22 cellular contexts compared by ENCODE assay signal in genomic region chr9:135706288-135706687, GRCh38. TPM values are rescaled to one million over a fixed set of nuclear protein-coding genes. Genes with fewer than 3 reads are reported as not detected.
DNase-seq lines count a peak whose midpoint lies in the region; ATAC-seq and TF ChIP-seq lines count a peak whose summit lies in the region.
"Had no signal": no experiment of that assay in that cellular context is flagged by ENCODE, and none has a peak within 500 bp of the region (broad histone marks: within the 10 kb centered on the region; RNA-seq: fewer than 3 reads in every experiment).

No MANE protein-coding gene starts in this region.

- H3F3A ChIP-seq in PC-3 (ENCODE audit: low read length, unreplicated experiment) = no peaks in the 10 kb centered on the region

- H3K4me3 ChIP-seq in spleen (peak overlapping the region in 2 of 8 donors; percentile 47 to 64), PC-3 (ENCODE audit: low read length) (no peak overlapping the region)
- H3K4me3 ChIP-seq: A549; BLaER1 treated with 17β-estradiol and CSF1 and Interleukin-3, amounts not matched to agents 10 nM and 100 nM; GM23338 had no signal

- CTCF ChIA-PET in PC-3 (lab: Charles Lee) = no interaction called here

- H3K27me3 ChIP-seq in spleen (replicated peaks in 1 of 7) (peaks cover 0 to 38% (median 25%) of the 10 kb centered on the region in 7 donors), PC-3 (ENCODE audit: low read length) (peaks cover 8% of the 10 kb centered on the region)
- H3K27me3 ChIP-seq: BE2C; BLaER1 treated with 17β-estradiol and CSF1 and Interleukin-3, amounts not matched to agents 10 nM and 100 nM had no signal

- POLR2A ChIA-PET in PC-3 (lab: Charles Lee; ENCODE audit: unreplicated experiment) = no interaction called here

- WGBS in spleen, 5 donors = 72 to 90% (median 80%) methylated on average over 2 to 9 of the region's 9 CpGs

- H3K36me3 ChIP-seq in spleen (peaks cover 0 to 11% (median 0%) of the 10 kb centered on the region in 6 donors), PC-3 (ENCODE audit: low read depth, low read length) (no peaks in the 10 kb centered on the region)
- H3K36me3 ChIP-seq: BE2C; BLaER1 treated with 17β-estradiol and CSF1 and Interleukin-3, amounts not matched to agents 10 nM and 100 nM had no signal

- H3K4me2 ChIP-seq in PC-3 (ENCODE audit: low read length) = no peak overlapping the region
- H3K4me2 ChIP-seq: A549; BLaER1 treated with 17β-estradiol and CSF1 and Interleukin-3, amounts not matched to agents 10 nM and 100 nM; GM23338 had no signal

- H3K79me2 ChIP-seq in PC-3 (ENCODE audit: low read length) = no peaks in the 10 kb centered on the region

- H2AFZ ChIP-seq in PC-3 (ENCODE audit: low read length) = no peak overlapping the region
- H2AFZ ChIP-seq: GM23338 had no signal

- no peak for TF ChIP-seq POLR2A in spleen (IDR thresholded peaks at IDR 0.05)

- H3K4me1 ChIP-seq in spleen = peaks cover 0 to 90% (median 41%) of the 10 kb centered on the region in 6 donors
- no peaks in the 10 kb centered on the region for H3K4me1 ChIP-seq in PC-3 (ENCODE audit: insufficient read depth, low read length)

- no TSS peak for BruUV-seq in PC-3 (replicated peaks; lab: Mats Ljungman, UMichigan)

- H4K20me1 ChIP-seq in PC-3 (ENCODE audit: low read length) = no peaks in the 10 kb centered on the region

- no peaks in the 10 kb centered on the region for H3K9me3 ChIP-seq in spleen
- H3K9me3 ChIP-seq in PC-3 (ENCODE audit: low read length) = no peaks in the 10 kb centered on the region
- H3K9me3 ChIP-seq: A549; BE2C; BLaER1 treated with 17β-estradiol and CSF1 and Interleukin-3, amounts not matched to agents 10 nM and 100 nM had no signal

- H3K9ac ChIP-seq in PC-3 (ENCODE audit: low read length) = no peak overlapping the region
- H3K9ac ChIP-seq: BLaER1 treated with 17β-estradiol and CSF1 and Interleukin-3, amounts not matched to agents 10 nM and 100 nM had no signal

- H3K27ac ChIP-seq in spleen (peak overlapping the region in 5 of 8 donors; percentile 46 to 83 (median 75)), PC-3 (ENCODE audit: low read length) (no peak overlapping the region)
- H3K27ac ChIP-seq: A549; BLaER1 treated with 17β-estradiol and CSF1 and Interleukin-3, amounts not matched to agents 10 nM and 100 nM had no signal

- DNase-seq in NCI-H2171 treated with DMSO at 0.1 percent for 48 hours (lab: John Stamatoyannopoulos, UW) (peak; percentile 14), NCI-H2171 (lab: John Stamatoyannopoulos, UW) (no peak), NCI-H524 (lab: John Stamatoyannopoulos, UW) (peak; percentile 73 to 77), RPMI8226 (peak; percentile 61), spleen (no peak), PC-3 (no peak), T-helper 2 cell (no peak)
- DNase-seq: 8988T; ACHN; AML-193; BE2C; CD4-positive, alpha-beta T cell; CD8-positive, alpha-beta memory T cell; DMS 273 treated with DMSO at 0.1 percent for 48 hours; DND-41; H9 had no signal

- intact Hi-C loops in spleen (cut with DNase I; ENCODE audit: low total_unique reads) = no loop called here
- intact Hi-C loops in PC-3 (cut with micrococcal nuclease) = no loop called here

- no peak for ATAC-seq in PC-3
- ATAC-seq: A549, GM23338, HCT116 had no signal

- no peak for TF ChIP-seq CTCF in spleen (IDR thresholded peaks at IDR 0.05 in 8 of 11, conservative IDR thresholded peaks at IDR 0.05 in 3 of 11)
- no peak for TF ChIP-seq CTCF in PC-3 (conservative IDR thresholded peaks at IDR 0.05; ENCODE audit: low read depth, low read length)

- H3K9me2 ChIP-seq in PC-3 (replicated peaks; ENCODE audit: low read length) = no peaks in the 10 kb centered on the region

RNA-seq across cellular contexts. Expression of gene KCNT1, which starts 4.3 kb away (rescaled TPM):
- total RNA-seq in spleen = 10 to 100 TPM in 6 of 7 donors, 1 to 10 TPM in 1; 8.3 to 41.5 (median 27.0) TPM
- polyA plus RNA-seq in spleen = 10 to 100 TPM in 1 of 3 donors, 1 to 10 TPM in 2; 1.0 to 18.4 (median 5.6) TPM
- not detected in 2 replicates for total RNA-seq in PC-3 (2014; rRNA removed)
- total RNA-seq: CD8-positive, alpha-beta memory T cell; H4 had no signal
- polyA plus RNA-seq: A549, CD14-positive monocyte had no signal

RNA-seq across cellular contexts. Expression of gene SOHLH1, which starts 7.0 kb away (rescaled TPM):
- not detected for total RNA-seq in spleen
- polyA plus RNA-seq in spleen = under 1 TPM in 2 of 3 donors, not detected in 1; 0.07 to 0.10 TPM
- total RNA-seq in PC-3 (2014; rRNA removed) = not detected in 2 replicates
- total RNA-seq: CD4-positive, alpha-beta T cell; CD8-positive, alpha-beta memory T cell; H4; H9 had no signal
- polyA plus RNA-seq: A549; CD14-positive monocyte; CD8-positive, alpha-beta memory T cell; GM23338 had no signal

RNA-seq across cellular contexts. Expression of gene LCN9, which starts 43.2 kb away (rescaled TPM):
- total RNA-seq in spleen (not detected), PC-3 (2014; rRNA removed) (not detected in 2 replicates)
- not detected for polyA plus RNA-seq in spleen
- total RNA-seq: CD4-positive, alpha-beta T cell; CD8-positive, alpha-beta memory T cell; GM23338; H4 had no signal
- polyA plus RNA-seq: A549; CD14-positive monocyte; CD8-positive, alpha-beta memory T cell; GM23338 had no signal

Comparison
In these comparisons a context has a peak if more than half of its experiments do, and no peak if none do; other contexts are left out.
1. DNase-seq: peak in NCI-H2171 treated with DMSO at 0.1 percent for 48 hours (single experiment), NCI-H524 (2 of 2) and RPMI8226 (single experiment); none in NCI-H2171 (single experiment), spleen (single experiment), PC-3 (single experiment) and T-helper 2 cell (0 of 5).